Comparison of ENCODE assay signal across 25 cellular contexts in the genomic region with DNA sequence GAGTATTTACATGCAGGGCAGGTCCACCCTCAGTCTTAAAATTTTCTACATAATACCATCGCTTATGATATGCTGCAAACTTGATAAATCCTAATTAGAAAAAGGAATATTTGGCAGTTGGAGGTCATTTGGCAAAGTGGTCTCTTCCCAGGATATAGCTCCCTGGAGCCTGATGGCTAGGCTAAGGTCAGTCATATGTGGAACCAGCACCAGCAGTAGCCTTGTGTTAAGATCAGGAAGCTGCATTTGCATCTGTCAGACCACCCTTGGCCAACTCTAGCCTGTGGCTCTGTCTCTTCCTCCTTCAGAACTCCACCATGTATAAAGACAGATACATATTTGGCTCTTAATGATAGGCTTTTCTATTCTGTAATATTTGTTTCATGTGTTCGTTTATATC. TPM values are rescaled to one million over a fixed set of nuclear protein-coding genes. Genes with fewer than 3 reads are reported as not detected.
DNase-seq lines count a peak whose midpoint lies in the region; ATAC-seq and TF ChIP-seq lines count a peak whose summit lies in the region.
"Had no signal": no experiment of that assay in that cellular context is flagged by ENCODE, and none has a peak within 500 bp of the region (broad histone marks: within the 10 kb centered on the region; RNA-seq: fewer than 3 reads in every experiment).

No MANE protein-coding gene starts in this region.

- no peak overlapping the region for H3K9ac ChIP-seq in Loucy (ENCODE audit: low read depth, low read length, poor library complexity, severe bottlenecking)
- H3K9ac ChIP-seq: BLaER1 had no signal

- DNase-seq in WERI-Rb-1 (peak; percentile 50), islet precursor cell (peak; percentile 37), omental fat pad (ENCODE audit: low spot score) (no peak), mucosa of gallbladder (ENCODE audit: low spot score) (no peak)
- DNase-seq: 8988T; ACHN; BE2C; C1 segment of cervical spinal cord; CD4-positive, alpha-beta memory T cell; CD4-positive, CD25-positive, alpha-beta regulatory T cell; CD8-positive, alpha-beta memory T cell; COR-L47; DMS 273 treated with DMSO at 0.1 percent for 48 hours; DMS153; DMS53; DMS79; DND-41; EL; GDM1 had no signal

- no peaks in the 10 kb centered on the region for H3K9me3 ChIP-seq in Loucy (ENCODE audit: insufficient read depth, low read depth, low read length)
- H3K9me3 ChIP-seq in WERI-Rb-1 (ENCODE audit: severe bottlenecking) = no peaks in the 10 kb centered on the region
- H3K9me3 ChIP-seq: BE2C, BLaER1 had no signal

- no peaks in the 10 kb centered on the region for H3K9me2 ChIP-seq in Loucy (replicated peaks; ENCODE audit: low read depth, low read length)

- H3K27me3 ChIP-seq in Loucy (ENCODE audit: insufficient read depth, low read length, poor library complexity, severe bottlenecking) (no peaks in the 10 kb centered on the region), WERI-Rb-1 (ENCODE audit: insufficient read depth, low read depth, severe bottlenecking) (no peaks in the 10 kb centered on the region)
- H3K27me3 ChIP-seq: BE2C, BLaER1 had no signal

- no peak overlapping the region for H3K4me2 ChIP-seq in Loucy (ENCODE audit: low read depth, low read length, poor library complexity, severe bottlenecking)
- H3K4me2 ChIP-seq: BLaER1 had no signal

- H2AFZ ChIP-seq in Loucy (ENCODE audit: low read length) = 0 out of 2 replicates have a peak overlapping the region, but pooled peaks have one; percentile 25

- ATAC-seq in GM19324 (IDR thresholded peaks at IDR 0.05; ENCODE audit: low FRiP score, unreplicated experiment) = peak; percentile 44
- ATAC-seq in omental fat pad (ENCODE audit: low FRiP score) = no peak
- ATAC-seq in GM21717 (IDR thresholded peaks at IDR 0.05; ENCODE audit: unreplicated experiment) = no peak
- ATAC-seq in HG02571 (IDR thresholded peaks at IDR 0.05; ENCODE audit: unreplicated experiment) = no peak
- ATAC-seq: GM12878 had no signal

- H4K20me1 ChIP-seq in Loucy (ENCODE audit: insufficient read depth, low read length, poor library complexity, severe bottlenecking) = no peaks in the 10 kb centered on the region
- H4K20me1 ChIP-seq: BLaER1 had no signal

- TF ChIP-seq CTCF in Loucy (conservative IDR thresholded peaks at IDR 0.05; ENCODE audit: low read length) (no peak), WERI-Rb-1 (IDR thresholded peaks at IDR 0.05; ENCODE audit: low read depth, low read length) (no peak), omental fat pad (IDR thresholded peaks at IDR 0.05) (no peak)

- H3K79me2 ChIP-seq in Loucy (ENCODE audit: insufficient read depth, low read length) = no peaks in the 10 kb centered on the region; the same call in 1 of the 2 replicates

- H3K4me1 ChIP-seq in Loucy (ENCODE audit: insufficient read depth, low read length, poor library complexity, severe bottlenecking) = peaks cover 28% of the 10 kb centered on the region
- H3K4me1 ChIP-seq: BE2C had no signal

- H3K27ac ChIP-seq in WERI-Rb-1 = peak overlapping the region; percentile 36
- H3K27ac ChIP-seq: BLaER1 had no signal

- peaks cover 9% of the 10 kb centered on the region; the same call in 1 of the 2 replicates for H3F3A ChIP-seq in Loucy (ENCODE audit: low read depth)

- H3K36me3 ChIP-seq in Loucy (ENCODE audit: insufficient read depth, low read length) (no peaks in the 10 kb centered on the region), WERI-Rb-1 (no peaks in the 10 kb centered on the region)
- H3K36me3 ChIP-seq: BE2C, BLaER1 had no signal

- H3K4me3 ChIP-seq in Loucy (ENCODE audit: low read length, poor library complexity, severe bottlenecking) (no peak overlapping the region), WERI-Rb-1 (ENCODE audit: low read depth, low read length) (no peak overlapping the region)
- H3K4me3 ChIP-seq: BLaER1, GM12878 had no signal

RNA-seq across cellular contexts. Expression of gene HK2, which starts 5.4 kb away (rescaled TPM):
- total RNA-seq in omental fat pad (10 to 100 TPM; 31.3 to 79.9 (median 43.8) TPM), mucosa of gallbladder (23.7 TPM)

Comparison
In these comparisons a context has a peak if more than half of its experiments do, and no peak if none do; other contexts are left out.
1. DNase-seq: peak in WERI-Rb-1 (single experiment) and islet precursor cell (single experiment); none in omental fat pad (single experiment) and mucosa of gallbladder (single experiment).